ENCODE assay signal across 24 cellular contexts in the genomic region with DNA sequence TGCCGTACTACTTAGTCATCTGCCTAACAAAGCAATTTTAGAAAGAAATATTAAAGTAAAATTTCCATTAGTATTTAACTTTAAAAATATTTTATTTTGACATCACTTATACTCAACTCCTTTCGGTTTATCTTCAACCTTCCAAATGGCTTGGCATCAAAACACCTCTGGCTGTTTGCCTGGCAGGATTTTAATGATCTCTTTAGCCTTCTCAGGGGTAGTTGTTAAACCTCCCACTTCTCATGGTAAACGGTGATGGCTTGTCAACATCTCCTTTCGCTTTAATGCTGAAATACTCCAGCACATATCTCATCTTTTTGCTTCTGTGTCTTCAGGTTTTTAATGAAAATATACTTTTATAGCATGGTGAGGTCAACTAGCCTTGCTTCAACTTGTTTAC.
DNase-seq lines count a peak whose midpoint lies in the region; ATAC-seq and TF ChIP-seq lines count a peak whose summit lies in the region.
"Had no signal": no experiment of that assay in that cellular context is flagged by ENCODE, and none has a peak within 500 bp of the region (broad histone marks: within the 10 kb centered on the region; RNA-seq: fewer than 3 reads in every experiment).

No MANE protein-coding gene starts in this region.

- H3K4me3 ChIP-seq in fibroblast of the aortic adventitia (ENCODE audit: low read depth, low read length) (no peak overlapping the region), uterus (no peak overlapping the region)
- H3K4me3 ChIP-seq: BLaER1, GM12878 had no signal

- TF ChIP-seq CTCF in fibroblast of the aortic adventitia (IDR thresholded peaks at IDR 0.05; ENCODE audit: insufficient read depth, low read length) (no peak), uterus (IDR thresholded peaks at IDR 0.05) (no peak)

- no peaks in the 10 kb centered on the region for H3K9me3 ChIP-seq in uterus
- H3K9me3 ChIP-seq: BE2C had no signal

- H3K27ac ChIP-seq in uterus, result peak overlapping the region in 1 of 2 donors; percentile 16
- H3K27ac ChIP-seq: BLaER1 had no signal

- no peaks in the 10 kb centered on the region for H3K27me3 ChIP-seq in uterus
- H3K27me3 ChIP-seq: BE2C, BLaER1 had no signal

- no peaks in the 10 kb centered on the region for H3K36me3 ChIP-seq in uterus
- H3K36me3 ChIP-seq: BE2C, BLaER1 had no signal

- intact Hi-C loops in left cardiac atrium (cut with DNase I), result no loop called here
- intact Hi-C loops in left ventricle myocardium superior (cut with micrococcal nuclease), result no loop called here
- intact Hi-C loops in uterus (cut with DNase I; ENCODE audit: low total_unique reads), result no loop called here

- H3K4me1 ChIP-seq in uterus, result peaks cover 0 to 7% of the 10 kb centered on the region in 2 donors
- H3K4me1 ChIP-seq: BE2C, BLaER1 had no signal

- no peak for TF ChIP-seq POLR2A in uterus (IDR thresholded peaks at IDR 0.05)

- DNase-seq in NCI-H82 (lab: John Stamatoyannopoulos, UW) (peak; percentile 7), NCI-H82 treated with DMSO at 0.1 percent for 48 hours (lab: John Stamatoyannopoulos, UW; ENCODE audit: unreplicated experiment) (no peak), left cardiac atrium (no peak), left ventricle myocardium superior (no peak), fibroblast of the aortic adventitia (ENCODE audit: low read depth) (peak; percentile 2), uterus (peak; percentile 31 to 64), RPMI8226 (no peak)
- DNase-seq: 8988T; ACHN; BE2C; C1 segment of cervical spinal cord; CD4-positive, alpha-beta memory T cell; CD4-positive, CD25-positive, alpha-beta regulatory T cell; CD8-positive, alpha-beta memory T cell; COR-L47; DMS153; DMS53; DMS79; DND-41; EL; GDM1 had no signal

- ATAC-seq in left cardiac atrium (peak; percentile 8 to 88), left ventricle myocardium superior (no peak), GM19467 (IDR thresholded peaks at IDR 0.05; ENCODE audit: unreplicated experiment) (no peak)
- ATAC-seq: GM12878 had no signal

Comparison
In these comparisons a context has a peak if more than half of its experiments do, and no peak if none do; other contexts are left out.
1. DNase-seq: peak in NCI-H82 (single experiment), fibroblast of the aortic adventitia (single experiment) and uterus (2 of 2); none in NCI-H82 treated with DMSO at 0.1 percent for 48 hours (single experiment), left cardiac atrium (single experiment), left ventricle myocardium superior (single experiment) and RPMI8226 (single experiment).
2. ATAC-seq: peak in left cardiac atrium (2 of 2); none in left ventricle myocardium superior (single experiment) and GM19467 (single experiment).